Comparison of ENCODE assay signal across 8 cellular contexts in the genomic region with DNA sequence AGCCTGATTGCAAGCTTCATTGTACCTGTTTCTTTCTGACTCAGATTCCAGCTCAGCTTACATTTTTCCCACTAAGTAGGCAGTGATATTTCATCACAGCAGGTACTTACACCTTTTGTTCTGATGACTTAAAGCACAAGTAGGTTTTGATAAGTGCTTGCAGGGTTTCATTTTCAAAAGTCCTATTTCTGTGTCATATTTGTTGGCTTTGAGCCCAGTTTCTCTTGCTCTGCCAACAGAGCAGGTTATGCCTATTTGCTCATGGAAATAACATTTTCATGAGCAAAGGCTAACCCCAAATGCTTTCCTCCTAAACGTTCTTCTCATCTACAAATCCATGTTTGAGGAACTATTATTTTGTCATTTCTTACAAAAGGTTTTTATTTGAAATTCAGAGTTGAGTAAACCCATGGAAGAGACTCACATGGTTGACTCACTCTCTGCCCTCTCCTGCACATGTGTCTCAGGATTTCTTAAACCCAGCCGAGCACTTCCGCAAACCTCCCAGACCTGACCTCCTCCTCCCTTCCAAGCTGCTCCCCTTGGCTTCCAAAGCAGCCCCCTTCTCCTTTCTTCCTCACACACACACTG. TPM values are rescaled to one million over a fixed set of nuclear protein-coding genes. Genes with fewer than 3 reads are reported as not detected.
DNase-seq lines count a peak whose midpoint lies in the region; ATAC-seq, FAIRE-seq and TF ChIP-seq lines count a peak whose summit lies in the region.

No MANE protein-coding gene starts in this region.

- H3K27ac ChIP-seq in GM12878 (ENCODE audit: control insufficient read depth, insufficient read depth), result no peak overlapping the region

- H3K9ac ChIP-seq in GM12878 (ENCODE audit: control insufficient read depth, insufficient read depth, low read length), result no peak overlapping the region

- no peak overlapping the region for H3K4me3 Mint-ChIP-seq in WTC11

- TF ChIP-seq RAD21 in GM12878 (IDR thresholded peaks at IDR 0.05; ENCODE audit: insufficient read depth, low read depth, low read length), result no peak

- H3K79me2 ChIP-seq in GM12878 (ENCODE audit: control insufficient read depth, insufficient read depth, low read length), result no peaks in the 10 kb centered on the region

- H3K9me3 ChIP-seq in GM12878 (replicated peaks; ENCODE audit: control insufficient read depth, insufficient read depth, low read length) (no peaks in the 10 kb centered on the region; the same call in 1 of the 3 replicates), BE2C (no peaks in the 10 kb centered on the region)

- no TSS peak for BruUV-seq in GM12878 (replicated peaks; lab: Mats Ljungman, UMichigan)

- peak in 1 of 2 experiments; percentile 21; a peak in 1 of 4 replicates for TF ChIP-seq EP300 in GM12878 (IDR thresholded peaks at IDR 0.05; ENCODE audit: borderline replicate concordance in 1 of 2, control insufficient read depth in 1 of 2, low read depth in 2 of 2, low read length in 2 of 2)

- H2AFZ ChIP-seq in GM12878 (ENCODE audit: control insufficient read depth, low read depth, low read length), result no peak overlapping the region

- peak; percentile 86 for DNase-seq in CD1c-positive myeloid dendritic cell (ENCODE audit: extremely low spot score)
- DNase-seq in NCI-H510A (lab: John Stamatoyannopoulos, UW), result peak; percentile 41
- peak; percentile 68 for DNase-seq in GM12878 (ENCODE audit: low read depth, low spot score)
- peak; percentile 40 for DNase-seq in medulla oblongata (ENCODE audit: extremely low spot score)
- no peak for DNase-seq in BE2C
- no peak for DNase-seq in WTC11 (ENCODE audit: low spot score)

- no peak for TF ChIP-seq POLR2A in GM12878 (IDR thresholded peaks at IDR 0.05; ENCODE audit: low read depth, low read length)

- H3K4me2 ChIP-seq in GM12878 (ENCODE audit: control insufficient read depth, insufficient read depth), result peak overlapping the region; percentile 24

- ATAC-seq in GM19035 (IDR thresholded peaks at IDR 0.05; ENCODE audit: unreplicated experiment) (peak; percentile 56), HG03354 (IDR thresholded peaks at IDR 0.05; ENCODE audit: poor library complexity, severe bottlenecking, unreplicated experiment) (peak; percentile 77), GM12878 (peak; percentile 85), WTC11 (no peak)

- SMC1A ChIA-PET in GM12878 (lab: Charles Lee; ENCODE audit: uncharacterized antibody, unreplicated experiment), result interaction anchor here (1.1 to 2.0 kb wide), 6 partner anchors 10 to 167 kb away, joined by 3 to 7 read pairs (median 6); no protein-coding TSS in a partner anchor

- H3K4me3 ChIP-seq in GM12878, result peak overlapping the region; percentile 18; the same call in 1 of the 2 replicates
- no peak overlapping the region for H3K4me3 ChIP-seq in BE2C (ENCODE audit: low read depth, low read length)

- FAIRE-seq in GM12878 (lab: Jason Lieb, UNC), result no peak

- H3K9me3 Mint-ChIP-seq in WTC11, result peaks cover 18% of the 10 kb centered on the region

- no peak for TF ChIP-seq CTCF in GM12878 (IDR thresholded peaks at IDR 0.05 in 2 of 3, conservative IDR thresholded peaks at IDR 0.05 in 1 of 3; ENCODE audit: control insufficient read depth in 2 of 3, extremely low read depth in 1 of 3, insufficient read depth in 1 of 3, low read depth in 3 of 3, low read length in 3 of 3)
- TF ChIP-seq CTCF in BE2C (IDR thresholded peaks at IDR 0.05; ENCODE audit: low read depth, low read length), result no peak
- TF ChIP-seq CTCF in WTC11 (IDR thresholded peaks at IDR 0.05), result no peak

- no peaks in the 10 kb centered on the region for H4K20me1 ChIP-seq in GM12878 (ENCODE audit: control insufficient read depth, insufficient read depth)

- intact Hi-C loops in GM12878 (cut with micrococcal nuclease; ENCODE audit: unreplicated experiment), result no loop called here

- no peaks in the 10 kb centered on the region for H3K27me3 ChIP-seq in GM12878 (replicated peaks in 1 of 2; ENCODE audit: control insufficient read depth in 2 of 2, insufficient read depth in 2 of 2, low read length in 1 of 2)
- no peaks in the 10 kb centered on the region for H3K27me3 ChIP-seq in BE2C

- H3K27ac Mint-ChIP-seq in WTC11, result no peak overlapping the region

- CTCF ChIA-PET in GM12878 (lab: Yijun Ruan, JAX), result interaction anchor here (1.3 to 3.0 kb wide), 3 partner anchors 16 to 469 kb away, joined by 4 to 13 read pairs (median 4); no protein-coding TSS in a partner anchor
- CTCF ChIA-PET in WTC11 (lab: Charles Lee), result no interaction called here

- H3K36me3 Mint-ChIP-seq in WTC11, result no peaks in the 10 kb centered on the region

- H3K4me1 ChIP-seq in GM12878 (ENCODE audit: control insufficient read depth, insufficient read depth, low read length), result peaks cover 29% of the 10 kb centered on the region
- no peaks in the 10 kb centered on the region for H3K4me1 ChIP-seq in BE2C

- no peaks in the 10 kb centered on the region for H3K36me3 ChIP-seq in GM12878 (ENCODE audit: control insufficient read depth in 2 of 2, insufficient read depth in 2 of 2, low read length in 1 of 2)
- H3K36me3 ChIP-seq in BE2C, result no peaks in the 10 kb centered on the region

- peaks cover 11% of the 10 kb centered on the region; the same call in 1 of the 2 replicates for H3K4me1 Mint-ChIP-seq in WTC11

- in situ Hi-C loops in GM12878 (cut with MboI), result no loop called here

- 0% methylated on average over 3 of the region's 3 CpGs for WGBS in GM12878 (ENCODE audit: insufficient coverage, insufficient replicate concordance, low lambda C conversion rate, missing lambda C conversion rate)

- POLR2A ChIA-PET in GM12878 (lab: Charles Lee) (no interaction called here), WTC11 (lab: Charles Lee) (no interaction called here)

- H3K27me3 Mint-ChIP-seq in WTC11 (ENCODE audit: low read depth), result no peaks in the 10 kb centered on the region; the same call in 1 of the 2 replicates

- RAD21 ChIA-PET in GM12878 (lab: Charles Lee; ENCODE audit: unreplicated experiment), result interaction anchor here (2.0 kb wide), 1 partner anchor 167 kb away, joined by 10 read pairs; no protein-coding TSS in a partner anchor

TF ChIP-seq in GM12878, 131 proteins besides CTCF, POLR2A, EP300 and RAD21 (continues in another document):
- TF ChIP-seq ZNF24 (IDR thresholded peaks at IDR 0.05) (0 out of 2 replicates have a peak, but pooled peaks have one; percentile 28), SREBF1 (IDR thresholded peaks at IDR 0.05; ENCODE audit: low read length) (no peak), ZNF217 (IDR thresholded peaks at IDR 0.05) (0 out of 2 replicates have a peak, but pooled peaks have one; percentile 51), ATF7 (IDR thresholded peaks at IDR 0.05; ENCODE audit: low read depth) (peak; percentile 43), RCOR1 (conservative IDR thresholded peaks at IDR 0.05; ENCODE audit: low read depth, low read length) (0 out of 2 replicates have a peak, but pooled peaks have one; percentile 23), DPF2 (IDR thresholded peaks at IDR 0.05) (peak; percentile 60; the same call in 1 of the 2 replicates)

RNA-seq across cellular contexts. Expression of gene LTA4H, which starts 12.3 kb away (rescaled TPM):
- total RNA-seq in GM12878 (2013; cell fraction: nucleolus; rRNA removed), result 71.3 and 74.8 TPM in 2 replicates
- total RNA-seq in GM12878 (2014; rRNA removed), result 46.5 and 55.0 TPM in 2 replicates
- 63.1 and 63.4 TPM in 2 replicates for total RNA-seq in GM12878 (2014; rRNA removed; fragmentation: Illumina TruSeq; extraction: Trizol)
- 44.7 and 45.9 TPM in 2 replicates for total RNA-seq in GM12878 (2021)
- polyA plus RNA-seq in GM12878 (2011; ENCODE audit: low read depth), result 52.2 TPM
- polyA plus RNA-seq in GM12878 (2011; rRNA removed), result 106 and 161 TPM in 2 replicates
- 52.3 and 64.6 TPM in 2 replicates for polyA plus RNA-seq in GM12878 (2011; cell fraction: cytosol; rRNA removed)
- 90.6 and 95.0 TPM in 2 replicates for polyA plus RNA-seq in GM12878 (2011; cell fraction: nucleus; rRNA removed)
- 50.1 and 69.9 TPM in 2 replicates for polyA plus RNA-seq in GM12878 (2012)
- polyA plus RNA-seq in GM12878 (2014; fragmentation: Illumina TruSeq; extraction: Trizol), result 73.6 and 99.5 TPM in 2 replicates
- polyA plus RNA-seq in GM12878 (2014; fragmentation: Nextera tagmentation; extraction: Ambion mirVana), result 10 to 100 TPM; 47.2 to 47.4 TPM
- 47.6 and 51.3 TPM in 2 replicates for polyA plus RNA-seq in GM12878 (2014; rRNA removed)
- polyA plus RNA-seq in GM12878 (2016; fragmentation: Nextera tagmentation; extraction: Ambion mirVana), result 10 to 100 TPM; 43.9 to 45.9 TPM
- 66.8 and 77.6 TPM in 2 replicates for polyA minus RNA-seq in GM12878 (2011; rRNA and poly(A)+ RNA removed)
- polyA minus RNA-seq in GM12878 (2011; cell fraction: cytosol; rRNA and poly(A)+ RNA removed), result 23.9 and 33.9 TPM in 2 replicates
- polyA minus RNA-seq in GM12878 (2011; cell fraction: nucleus; rRNA and poly(A)+ RNA removed), result 34.6 and 40.8 TPM in 2 replicates
- polyA plus RNA-seq in BE2C (2012; ENCODE audit: insufficient read depth, insufficient read length, low read depth), result 15.8 TPM
- 134 to 172 TPM (median 162 TPM) in 3 replicates for total RNA-seq in WTC11 (2021)

RNA-seq across cellular contexts. Expression of gene HAL, which starts 51.6 kb away (rescaled TPM):
- total RNA-seq in GM12878 (2013; cell fraction: nucleolus; rRNA removed), result 0.35 and 0.76 TPM in 2 replicates
- 0.45 TPM in 1 of 2 replicates, not detected in the other for total RNA-seq in GM12878 (2014; rRNA removed)
- total RNA-seq in GM12878 (2014; rRNA removed; fragmentation: Illumina TruSeq; extraction: Trizol), result 0.04 TPM in 1 of 2 replicates, not detected in the other
- total RNA-seq in GM12878 (2021), result 0.11 and 0.18 TPM in 2 replicates
- 0.09 TPM for polyA plus RNA-seq in GM12878 (2011; ENCODE audit: low read depth)
- 0.10 and 0.14 TPM in 2 replicates for polyA plus RNA-seq in GM12878 (2011; rRNA removed)
- polyA plus RNA-seq in GM12878 (2011; cell fraction: cytosol; rRNA removed), result 0.08 and 0.52 TPM in 2 replicates
- 0.69 and 2.1 TPM in 2 replicates for polyA plus RNA-seq in GM12878 (2011; cell fraction: nucleus; rRNA removed)
- polyA plus RNA-seq in GM12878 (2012), result 0.08 TPM in 2 replicates
- 0.06 and 0.52 TPM in 2 replicates for polyA plus RNA-seq in GM12878 (2014; fragmentation: Illumina TruSeq; extraction: Trizol)
- polyA plus RNA-seq in GM12878 (2014; fragmentation: Nextera tagmentation; extraction: Ambion mirVana), result under 1 TPM; 0.08 to 0.13 TPM
- 0.13 and 0.38 TPM in 2 replicates for polyA plus RNA-seq in GM12878 (2014; rRNA removed)
- polyA plus RNA-seq in GM12878 (2016; fragmentation: Nextera tagmentation; extraction: Ambion mirVana), result under 1 TPM in 1 of 2 experiments, not detected in 1; 0.19 TPM
- 0.07 and 0.52 TPM in 2 replicates for polyA minus RNA-seq in GM12878 (2011; rRNA and poly(A)+ RNA removed)
- polyA minus RNA-seq in GM12878 (2011; cell fraction: cytosol; rRNA and poly(A)+ RNA removed), result not detected in 2 replicates
- 0.85 and 3.6 TPM in 2 replicates for polyA minus RNA-seq in GM12878 (2011; cell fraction: nucleus; rRNA and poly(A)+ RNA removed)
- not detected for polyA plus RNA-seq in BE2C (2012; ENCODE audit: insufficient read depth, insufficient read length, low read depth)
- 0.23 to 0.39 TPM (median 0.32 TPM) in 3 replicates for total RNA-seq in WTC11 (2021)

Comparison
In these comparisons a context has a peak if more than half of its experiments do, and no peak if none do; other contexts are left out.
1. DNase-seq: peak in CD1c-positive myeloid dendritic cell (single experiment), NCI-H510A (single experiment), GM12878 (single experiment) and medulla oblongata (single experiment); none in BE2C (single experiment) and WTC11 (single experiment).